In the genomic region with DNA sequence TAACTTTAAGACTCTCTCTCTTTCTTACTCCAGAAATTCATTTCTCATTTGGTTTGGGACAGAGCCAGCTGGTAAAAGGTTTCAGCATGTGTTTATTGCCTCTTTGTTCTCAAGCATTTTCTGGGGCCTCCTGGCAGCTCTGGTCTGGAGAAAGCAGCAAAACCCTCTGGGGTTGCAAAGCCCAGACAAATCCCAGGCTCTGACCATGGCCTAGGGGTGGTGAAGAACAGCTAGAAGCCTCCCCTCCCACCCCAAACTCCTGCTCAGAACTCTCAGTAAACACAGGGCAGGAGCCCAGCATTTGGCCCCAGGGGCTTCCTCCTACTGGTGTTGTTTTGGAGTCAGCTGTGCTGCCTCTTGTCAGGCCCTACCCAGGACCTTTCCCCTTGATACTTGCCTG, we compare ENCODE assay signal across 10 cellular contexts.
A peak's percentile ranks its signal among the peaks of the same experiment; 100 is the strongest.
DNase-seq lines count a peak whose midpoint lies in the region; ATAC-seq and TF ChIP-seq lines count a peak whose summit lies in the region.
"Had no signal": no experiment of that assay in that cellular context is flagged by ENCODE, and none has a peak within 500 bp of the region (broad histone marks: within the 10 kb centered on the region; RNA-seq: fewer than 3 reads in every experiment).

No MANE protein-coding gene starts in this region.

- no peak overlapping the region for H2BK15ac ChIP-seq in mesendoderm (replicated peaks; ENCODE audit: low read depth)

- no peak overlapping the region for H3K4me3 ChIP-seq in coronary artery
- no peak overlapping the region for H3K4me3 ChIP-seq in mesendoderm (ENCODE audit: low read length)
- H3K4me3 ChIP-seq in upper lobe of left lung: no peak overlapping the region
- H3K4me3 ChIP-seq: GM12878 had no signal

- H3K4me1 ChIP-seq in mesendoderm (ENCODE audit: control insufficient read depth, low read depth, low read length): no peaks in the 10 kb centered on the region
- peaks cover 0 to 23% (median 11%) of the 10 kb centered on the region in 4 donors for H3K4me1 ChIP-seq in upper lobe of left lung

- H3K27me3 ChIP-seq in mesendoderm (ENCODE audit: insufficient read depth, low read length, poor library complexity): no peaks in the 10 kb centered on the region
- no peaks in the 10 kb centered on the region for H3K27me3 ChIP-seq in upper lobe of left lung

- no peak overlapping the region for H4K5ac ChIP-seq in mesendoderm (ENCODE audit: low read length)

- no peaks in the 10 kb centered on the region for H3K9me3 ChIP-seq in upper lobe of left lung

- no peak overlapping the region for H3K4ac ChIP-seq in mesendoderm (ENCODE audit: low read depth, low read length)

- H2BK5ac ChIP-seq in mesendoderm (ENCODE audit: low read length): no peak overlapping the region

- TF ChIP-seq CTCF in coronary artery (IDR thresholded peaks at IDR 0.05) (no peak), upper lobe of left lung (IDR thresholded peaks at IDR 0.05) (no peak)

- ATAC-seq in upper lobe of left lung (ENCODE audit: low FRiP score in 2 of 2) (peak in 1 of 2 donors; percentile 51), GM21717 (IDR thresholded peaks at IDR 0.05; ENCODE audit: unreplicated experiment) (no peak), GM18870 (IDR thresholded peaks at IDR 0.05; ENCODE audit: unreplicated experiment) (no peak), HG03520 (IDR thresholded peaks at IDR 0.05; ENCODE audit: unreplicated experiment) (no peak)
- ATAC-seq: GM12878 had no signal

- TF ChIP-seq POLR2A in upper lobe of left lung (IDR thresholded peaks at IDR 0.05): no peak

- no peak overlapping the region for H3K56ac ChIP-seq in mesendoderm (ENCODE audit: low read length)

- H3K36me3 ChIP-seq in mesendoderm (ENCODE audit: control insufficient read depth, insufficient read depth, low read length): no peaks in the 10 kb centered on the region
- H3K36me3 ChIP-seq in upper lobe of left lung: no peaks in the 10 kb centered on the region

- DNase-seq in M059J (ENCODE audit: low read depth) (peak; percentile 79), coronary artery (ENCODE audit: low spot score) (no peak), mesendoderm (peak; percentile 65), upper lobe of left lung (no peak), DMS153 (lab: John Stamatoyannopoulos, UW) (no peak)
- DNase-seq: hippocampal formation had no signal

- no peaks in the 10 kb centered on the region for H3K79me2 ChIP-seq in mesendoderm (ENCODE audit: control insufficient read depth, insufficient read depth, low read length)

- TF ChIP-seq EP300 in upper lobe of left lung (IDR thresholded peaks at IDR 0.05): no peak

- H3K23ac ChIP-seq in mesendoderm (ENCODE audit: low read length): no peak overlapping the region

- H2BK120ac ChIP-seq in mesendoderm (ENCODE audit: low read depth, low read length): no peak overlapping the region

- peak overlapping the region; percentile 43 to 91 for H3K27ac ChIP-seq in coronary artery
- no peak overlapping the region for H3K27ac ChIP-seq in mesendoderm (ENCODE audit: low read depth, low read length)
- H3K27ac ChIP-seq in upper lobe of left lung: peak overlapping the region in 3 of 4 donors; percentile 4 to 65 (median 32)

- no peak overlapping the region for H3K18ac ChIP-seq in mesendoderm (ENCODE audit: low read length)

- no peak overlapping the region for H4K8ac ChIP-seq in mesendoderm (ENCODE audit: low read depth, low read length)

- no peak overlapping the region for H2AK5ac ChIP-seq in mesendoderm (ENCODE audit: low read length)

- H3K4me2 ChIP-seq in mesendoderm (ENCODE audit: low read length): no peak overlapping the region

- H3K79me1 ChIP-seq in mesendoderm (ENCODE audit: low read length): no peaks in the 10 kb centered on the region

- H3K9ac ChIP-seq in mesendoderm (ENCODE audit: low read length): no peak overlapping the region

Comparison
In these comparisons a context has a peak if more than half of its experiments do, and no peak if none do; other contexts are left out.
1. DNase-seq: peak in M059J (single experiment) and mesendoderm (single experiment); none in coronary artery (single experiment), upper lobe of left lung (0 of 2) and DMS153 (single experiment).